ENCODE assay signal across 8 cellular contexts in genomic region chr16:87316923-87317765, GRCh38.
A peak's percentile ranks its signal among the peaks of the same experiment; 100 is the strongest.
DNase-seq lines count a peak whose midpoint lies in the region; ATAC-seq lines count a peak whose summit lies in the region.

A gene with protein sequence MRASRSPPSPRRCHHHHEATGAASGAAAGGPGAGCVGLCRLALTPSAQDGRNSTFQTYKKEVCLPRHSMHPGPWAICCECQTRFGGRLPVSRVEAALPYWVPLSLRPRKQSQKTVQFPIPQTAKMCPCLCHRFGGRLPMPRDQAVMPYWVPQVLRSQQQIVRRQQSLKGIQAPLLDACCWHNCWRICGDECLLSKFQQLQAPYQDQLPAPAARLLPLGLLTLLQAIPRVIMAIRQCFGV (minus strand): TSS chr16:87317392. CDS start chr16:87317242, 150 bp downstream.

- ATAC-seq in GM19035 (IDR thresholded peaks at IDR 0.05; ENCODE audit: unreplicated experiment) (peak; percentile 94), HG03342 (IDR thresholded peaks at IDR 0.05; ENCODE audit: unreplicated experiment) (peak; percentile 91)

- DNase-seq in Ammon's horn (ENCODE audit: low spot score) (peak; percentile 96), NCI-H345 (lab: John Stamatoyannopoulos, UW) (peak; percentile 90), iris pigment epithelial cell (ENCODE audit: low read depth) (peak; percentile 92)
- DNase-seq in activated CD4-positive, CD25-positive, alpha-beta regulatory T cell treated with anti-CD3 and anti-CD28 coated beads, Interleukin-2, amount 50 U/mL, for 16 hours (ENCODE audit: low read depth, low spot score) = peak; percentile 93
- DNase-seq in central memory CD4-positive, alpha-beta T cell = peak; percentile 94
- peak; percentile 97 to 98 for DNase-seq in stimulated activated CD4-positive, alpha-beta T cell treated with anti-CD3 and anti-CD28 coated beads, Interleukin-12 subunit alpha, Interleukin-12 subunit beta, amount 100 ng/mL, for 24 hours (ENCODE audit: low read depth in 2 of 2)

Comparison
In these comparisons a context has a peak if more than half of its experiments do, and no peak if none do; other contexts are left out.
1. Peak in every context shown above with its lines: DNase-seq and ATAC-seq.